14 cellular contexts compared by ENCODE assay signal in genomic region chr17:32878211-32878610, GRCh38. TPM values are rescaled to one million over a fixed set of nuclear protein-coding genes. Genes with fewer than 3 reads are reported as not detected.
DNase-seq lines count a peak whose midpoint lies in the region; ATAC-seq and TF ChIP-seq lines count a peak whose summit lies in the region.
"Had no signal": no experiment of that assay in that cellular context is flagged by ENCODE, and none has a peak within 500 bp of the region (broad histone marks: within the 10 kb centered on the region; RNA-seq: fewer than 3 reads in every experiment).

No MANE protein-coding gene starts in this region.

- H3K9me3 ChIP-seq in breast epithelium (no peaks in the 10 kb centered on the region), lung (ENCODE audit: control insufficient read depth in 2 of 2, insufficient read depth in 1 of 2, low read length in 1 of 2) (no peaks in the 10 kb centered on the region), tibial artery (no peaks in the 10 kb centered on the region)
- H3K9me3 ChIP-seq: esophagus muscularis mucosa had no signal

- DNase-seq in HCEC 1CT (peak; percentile 36), breast epithelium (ENCODE audit: low spot score in 2 of 2) (peak; percentile 61 to 72), lung (ENCODE audit: low spot score) (peak; percentile 83), tibial artery (peak; percentile 88 to 90), midbrain (lab: John Stamatoyannopoulos, UW) (no peak), medulla oblongata (ENCODE audit: extremely low spot score) (no peak), kidney glomerular epithelial cell (lab: John Stamatoyannopoulos, UW) (no peak)
- DNase-seq: activated T-cell treated with anti-CD3 and anti-CD28 coated beads, Interleukin-2, amount 50 U/mL, for 24 hours; DMS 273 treated with DMSO at 0.1 percent for 48 hours; NCI-H226; SIG-M5; WERI-Rb-1 had no signal

- no peak for TF ChIP-seq CTCF in breast epithelium (IDR thresholded peaks at IDR 0.05)
- no peak for TF ChIP-seq CTCF in lung (IDR thresholded peaks at IDR 0.05; ENCODE audit: control extremely low read depth, extremely low read depth)
- TF ChIP-seq CTCF in tibial artery (IDR thresholded peaks at IDR 0.05), result no peak

- intact Hi-C loops in breast epithelium (cut with DNase I; ENCODE audit: low total_unique reads), result no loop called here
- intact Hi-C loops in tibial artery (cut with DNase I; ENCODE audit: low total_unique reads), result no loop called here

- peak overlapping the region; percentile 15 to 77 for H3K27ac ChIP-seq in breast epithelium
- no peak overlapping the region for H3K27ac ChIP-seq in lung (ENCODE audit: low read depth in 1 of 2, low read length in 1 of 2)
- H3K27ac ChIP-seq in tibial artery, result peak overlapping the region in 1 of 2 donors; percentile 72
- H3K27ac ChIP-seq: neural progenitor cell, WERI-Rb-1 had no signal

- WGBS in lung, 2 donors, result 68 to 79% methylated on average over 3 of the region's 3 CpGs

- no peak overlapping the region for H3K4me3 ChIP-seq in breast epithelium
- H3K4me3 ChIP-seq in lung, result no peak overlapping the region
- no peak overlapping the region for H3K4me3 ChIP-seq in tibial artery

- H3K4me1 ChIP-seq in breast epithelium (no peaks in the 10 kb centered on the region), lung (ENCODE audit: control insufficient read depth in 2 of 2, insufficient read depth in 2 of 2, low read length in 2 of 2) (peaks cover 0 to 6% of the 10 kb centered on the region in 2 donors), tibial artery (peaks cover 0 to 39% (median 13%) of the 10 kb centered on the region in 4 donors)

- ATAC-seq in lung (ENCODE audit: insufficient read depth, low FRiP score), result no peak

- no peak for TF ChIP-seq POLR2A in breast epithelium (IDR thresholded peaks at IDR 0.05)

- H3K36me3 ChIP-seq in breast epithelium (no peaks in the 10 kb centered on the region), lung (ENCODE audit: control insufficient read depth in 2 of 2, insufficient read depth in 2 of 2, low read length in 2 of 2) (no peaks in the 10 kb centered on the region), tibial artery (no peaks in the 10 kb centered on the region)
- H3K36me3 ChIP-seq: esophagus muscularis mucosa, neural progenitor cell had no signal

- H3K27me3 ChIP-seq in breast epithelium (no peaks in the 10 kb centered on the region), lung (ENCODE audit: control insufficient read depth, insufficient read depth) (no peaks in the 10 kb centered on the region), tibial artery (no peaks in the 10 kb centered on the region)

RNA-seq across cellular contexts. Expression of gene MYO1D, which starts 1.3 kb away (rescaled TPM):
- total RNA-seq in breast epithelium (100 to 1,000 TPM in 1 of 3 donors, 10 to 100 TPM in 2; 54.4 to 114 (median 76.7) TPM), lung (10 to 100 TPM; 73.1 to 75.8 TPM)
- polyA plus RNA-seq in lung, result 10 to 100 TPM; 22.0 to 49.7 TPM

RNA-seq across cellular contexts. Expression of gene TMEM98, which starts 49.7 kb away (rescaled TPM):
- total RNA-seq in breast epithelium, result 100 to 1,000 TPM in 2 of 3 donors, 10 to 100 TPM in 1; 59.7 to 138 (median 129) TPM
- total RNA-seq in lung, result 100 to 1,000 TPM in 1 of 2 donors, 10 to 100 TPM in 1; 46.8 to 176 TPM
- 10 to 100 TPM; 28.4 to 45.8 TPM for polyA plus RNA-seq in lung

Comparison
In these comparisons a context has a peak if more than half of its experiments do, and no peak if none do; other contexts are left out.
1. DNase-seq: peak in HCEC 1CT (single experiment), breast epithelium (2 of 2), lung (single experiment) and tibial artery (2 of 2); none in midbrain (single experiment), medulla oblongata (single experiment) and kidney glomerular epithelial cell (single experiment).
2. H3K27ac ChIP-seq: peak in breast epithelium (2 of 2); none in lung (0 of 2).